In genomic region chr9:105259731-105260612, GRCh38 we compare ENCODE assay signal across 14 cellular contexts. TPM values are rescaled to one million over a fixed set of nuclear protein-coding genes. Genes with fewer than 3 reads are reported as not detected.
DNase-seq lines count a peak whose midpoint lies in the region; ATAC-seq, FAIRE-seq and TF ChIP-seq lines count a peak whose summit lies in the region.
"Had no signal": no experiment of that assay in that cellular context is flagged by ENCODE, and none has a peak within 500 bp of the region (broad histone marks: within the 10 kb centered on the region; RNA-seq: fewer than 3 reads in every experiment).

No MANE protein-coding gene starts in this region.

- peak overlapping the region; percentile 78 to 88 (median 87) for H3K27ac Mint-ChIP-seq in nephron
- H3K27ac Mint-ChIP-seq in activated CD8-positive, alpha-beta T cell treated with anti-CD3 and anti-CD28 coated beads for 36 hours, result no peak overlapping the region
- H3K27ac Mint-ChIP-seq: HFFc6 had no signal

- peak; percentile 12 for DNase-seq in GM06990 (ENCODE audit: extremely low read depth, insufficient read length)
- no peak for DNase-seq in H54 (ENCODE audit: insufficient read length, low spot score)
- DNase-seq in adrenal gland, result peak in 4 of 7 donors; percentile 24 to 58 (median 38)
- no peak for DNase-seq in HTR-8/SVneo (ENCODE audit: insufficient read length, low spot score)
- no peak for DNase-seq in activated CD8-positive, alpha-beta T cell treated with anti-CD3 and anti-CD28 coated beads for 36 hours
- no peak for DNase-seq in prostate gland (ENCODE audit: low spot score)
- DNase-seq: activated CD4-positive, alpha-beta T cell treated with anti-CD3 and anti-CD28 coated beads, Interleukin-2, amount 50 U/mL, for 48 hours; activated naive CD4-positive, alpha-beta T cell treated with anti-CD3 and anti-CD28 coated beads, Interleukin-2, amount 50 U/mL, for 16 hours; cortex of kidney; HFFc6; NCI-H774; nucleus accumbens had no signal

- ATAC-seq in activated CD8-positive, alpha-beta T cell treated with anti-CD3 and anti-CD28 coated beads for 36 hours, result no peak
- no peak for ATAC-seq in HG03045 (IDR thresholded peaks at IDR 0.05; ENCODE audit: unreplicated experiment)

- H3K4me3 ChIP-seq in GM06990 (replicated peaks; ENCODE audit: low read depth, low read length), result no peak overlapping the region
- no peak overlapping the region for H3K4me3 ChIP-seq in adrenal gland
- H3K4me3 ChIP-seq in prostate gland, result no peak overlapping the region

- CTCF ChIA-PET in activated CD8-positive, alpha-beta T cell treated with anti-CD3 and anti-CD28 coated beads for 36 hours (lab: Charles Lee), result no interaction called here

- no peak overlapping the region for H3K27ac ChIP-seq in adrenal gland
- no peak overlapping the region for H3K27ac ChIP-seq in prostate gland

- no peak for TF ChIP-seq CTCF in GM06990 (IDR thresholded peaks at IDR 0.05; ENCODE audit: insufficient read depth, low read length, poor library complexity, severe bottlenecking)
- TF ChIP-seq CTCF in adrenal gland (IDR thresholded peaks at IDR 0.05), result no peak
- TF ChIP-seq CTCF in nephron (IDR thresholded peaks at IDR 0.05; ENCODE audit: unreplicated experiment in 3 of 3), result no peak
- TF ChIP-seq CTCF in activated CD8-positive, alpha-beta T cell treated with anti-CD3 and anti-CD28 coated beads for 36 hours (IDR thresholded peaks at IDR 0.05), result no peak
- TF ChIP-seq CTCF in prostate gland (IDR thresholded peaks at IDR 0.05), result no peak

- peaks cover under 1% of the 10 kb centered on the region for H3K36me3 Mint-ChIP-seq in nephron (ENCODE audit: low read depth)
- H3K36me3 Mint-ChIP-seq in activated CD8-positive, alpha-beta T cell treated with anti-CD3 and anti-CD28 coated beads for 36 hours (ENCODE audit: low read depth), result no peaks in the 10 kb centered on the region

- no peak for TF ChIP-seq POLR2A in H54 (IDR thresholded peaks at IDR 0.05; ENCODE audit: low read depth, low read length)
- TF ChIP-seq POLR2A in adrenal gland (IDR thresholded peaks at IDR 0.05), result no peak
- TF ChIP-seq POLR2A in prostate gland (IDR thresholded peaks at IDR 0.05), result no peak

- peak overlapping the region in 1 of 3 experiments; percentile 6 for H3K4me3 Mint-ChIP-seq in nephron
- H3K4me3 Mint-ChIP-seq in activated CD8-positive, alpha-beta T cell treated with anti-CD3 and anti-CD28 coated beads for 36 hours, result no peak overlapping the region
- H3K4me3 Mint-ChIP-seq: HFFc6 had no signal

- no peaks in the 10 kb centered on the region for H3K27me3 ChIP-seq in GM06990 (replicated peaks; ENCODE audit: control insufficient read depth, insufficient read depth, low read length)
- no peaks in the 10 kb centered on the region for H3K27me3 ChIP-seq in adrenal gland
- H3K27me3 ChIP-seq in prostate gland (replicated peaks; ENCODE audit: insufficient read depth), result no peaks in the 10 kb centered on the region

- no peaks in the 10 kb centered on the region for H3K9me3 Mint-ChIP-seq in nephron
- H3K9me3 Mint-ChIP-seq in activated CD8-positive, alpha-beta T cell treated with anti-CD3 and anti-CD28 coated beads for 36 hours, result no peaks in the 10 kb centered on the region
- H3K9me3 Mint-ChIP-seq: HFFc6 had no signal

- H3K27me3 Mint-ChIP-seq in nephron (ENCODE audit: low read depth), result no peaks in the 10 kb centered on the region
- H3K27me3 Mint-ChIP-seq in activated CD8-positive, alpha-beta T cell treated with anti-CD3 and anti-CD28 coated beads for 36 hours, result no peaks in the 10 kb centered on the region

- H3K9me3 ChIP-seq in adrenal gland (replicated peaks in 1 of 3), result no peaks in the 10 kb centered on the region
- no peaks in the 10 kb centered on the region for H3K9me3 ChIP-seq in prostate gland

- POLR2A ChIA-PET in activated CD8-positive, alpha-beta T cell treated with anti-CD3 and anti-CD28 coated beads for 36 hours (lab: Charles Lee), result interaction anchor here (2.3 kb wide), 1 partner anchor 16 kb away, joined by 7 read pairs; the partner anchor contains the start of gene SLC44A1

- peaks cover 37% of the 10 kb centered on the region for H3K4me1 Mint-ChIP-seq in nephron
- H3K4me1 Mint-ChIP-seq in activated CD8-positive, alpha-beta T cell treated with anti-CD3 and anti-CD28 coated beads for 36 hours (ENCODE audit: low read depth), result peaks cover 13% of the 10 kb centered on the region

- H3K4me1 ChIP-seq in adrenal gland (replicated peaks in 1 of 2) (peaks cover 9 to 21% of the 10 kb centered on the region in 2 donors), prostate gland (replicated peaks) (no peaks in the 10 kb centered on the region)

- H3K36me3 ChIP-seq in GM06990 (ENCODE audit: control insufficient read depth, insufficient read depth, low read length) (no peaks in the 10 kb centered on the region), adrenal gland (replicated peaks in 1 of 2) (no peaks in the 10 kb centered on the region), prostate gland (no peaks in the 10 kb centered on the region)

- peak; percentile 65 for FAIRE-seq in H54 (lab: Jason Lieb, UNC)
- no peak for FAIRE-seq in HTR-8/SVneo (lab: Jason Lieb, UNC)

- intact Hi-C loops in adrenal gland (cut with DNase I), result no loop called here
- intact Hi-C loops in activated CD8-positive, alpha-beta T cell treated with anti-CD3 and anti-CD28 coated beads for 36 hours (cut with micrococcal nuclease), result no loop called here
- intact Hi-C loops in prostate gland (cut with DNase I), result no loop called here

RNA-seq across cellular contexts. Expression of gene SLC44A1, which starts 15.5 kb away (rescaled TPM):
- 10 to 100 TPM; 33.7 to 73.1 (median 44.1) TPM for total RNA-seq in adrenal gland
- polyA plus RNA-seq in adrenal gland, result 10 to 100 TPM in 1 of 3 donors, 1 to 10 TPM in 2; 6.8 to 21.6 (median 7.5) TPM
- total RNA-seq in activated CD8-positive, alpha-beta T cell treated with anti-CD3 and anti-CD28 coated beads for 36 hours, result 1 to 10 TPM; 7.2 to 8.3 TPM
- total RNA-seq in prostate gland, result 10 to 100 TPM; 22.2 to 27.1 TPM

Comparison
In these comparisons a context has a peak if more than half of its experiments do, and no peak if none do; other contexts are left out.
1. DNase-seq: peak in GM06990 (single experiment) and adrenal gland (4 of 7); none in H54 (single experiment), HTR-8/SVneo (single experiment), activated CD8-positive, alpha-beta T cell treated with anti-CD3 and anti-CD28 coated beads for 36 hours (single experiment) and prostate gland (single experiment).